Comparison of ENCODE assay signal across 24 cellular contexts in genomic region chr3:25390605-25391004, GRCh38. TPM values are rescaled to one million over a fixed set of nuclear protein-coding genes. Genes with fewer than 3 reads are reported as not detected.
"Had no signal": no experiment of that assay in that cellular context is flagged by ENCODE, and none has a peak within 500 bp of the region (broad histone marks: within the 10 kb centered on the region; RNA-seq: fewer than 3 reads in every experiment).

No MANE protein-coding gene starts in this region.

- ATAC-seq: effector memory CD8-positive, alpha-beta T cell; esophagus mucosa; foreskin keratinocyte; gastrocnemius medialis; gastroesophageal sphincter; heart left ventricle; heart right ventricle had no signal

- DNase-seq: colonic mucosa; cortex of kidney; dermis blood vessel endothelial cell; dorsolateral prefrontal cortex; effector CD4-positive, alpha-beta T cell; effector CD8-positive, alpha-beta T cell; effector memory CD4-positive, alpha-beta T cell; effector memory CD8-positive, alpha-beta T cell; endodermal cell; erythroblast; esophagus squamous epithelium; foreskin fibroblast; foreskin keratinocyte; foreskin melanocyte; gastrocnemius medialis; glutamatergic neuron; head of caudate nucleus; heart left ventricle; heart right ventricle had no signal

- H3K27ac ChIP-seq: colonic mucosa, coronary artery, dorsolateral prefrontal cortex, epithelial cell of prostate, esophagus muscularis mucosa, esophagus squamous epithelium, foreskin keratinocyte, gastrocnemius medialis, gastroesophageal sphincter, heart left ventricle, heart right ventricle had no signal

RNA-seq across cellular contexts. Expression of gene RARB, which starts 37.5 kb away (rescaled TPM):
- total RNA-seq: foreskin keratinocyte had no signal
